Comparison of ENCODE assay signal across 28 cellular contexts in genomic region chr1:22188914-22189313, GRCh38. TPM values are rescaled to one million over a fixed set of nuclear protein-coding genes. Genes with fewer than 3 reads are reported as not detected.
DNase-seq lines count a peak whose midpoint lies in the region; ATAC-seq, FAIRE-seq and TF ChIP-seq lines count a peak whose summit lies in the region.
"Had no signal": no experiment of that assay in that cellular context is flagged by ENCODE, and none has a peak within 500 bp of the region (broad histone marks: within the 10 kb centered on the region; RNA-seq: fewer than 3 reads in every experiment).

No MANE protein-coding gene starts in this region.

- H4K91ac ChIP-seq in neuronal stem cell (ENCODE audit: low read depth, low read length, poor library complexity): no peak overlapping the region

- H3K79me1 ChIP-seq in neuronal stem cell (ENCODE audit: low read depth, low read length): no peaks in the 10 kb centered on the region

- no peak overlapping the region for H2BK5ac ChIP-seq in neuronal stem cell (ENCODE audit: low read length)

- H3K4me3 ChIP-seq in K562 (no peak overlapping the region), bronchial epithelial cell (ENCODE audit: low read depth, low read length) (no peak overlapping the region), neuronal stem cell (ENCODE audit: low read length in 2 of 2) (no peak overlapping the region)
- H3K4me3 ChIP-seq: BLaER1, GM12878 had no signal

- CTCF ChIA-PET in K562 (lab: Yijun Ruan, JAX; ENCODE audit: low intra/inter-chr PET ratio): no interaction called here

- FAIRE-seq in K562 (lab: Jason Lieb, UNC): peak; percentile 49
- FAIRE-seq in bronchial epithelial cell (lab: Jason Lieb, UNC): peak; percentile 75
- FAIRE-seq: A204.1, GM12878, GM12892, GM18507 had no signal

- H2AFZ ChIP-seq in K562 (ENCODE audit: low read depth, low read length) (no peak overlapping the region), neuronal stem cell (ENCODE audit: low read length) (no peak overlapping the region)

- DNase-seq in K562 (ENCODE audit: extremely low read depth in 1 of 4, low spot score in 3 of 4) (no peak), bronchial epithelial cell (ENCODE audit: low read depth) (no peak), neuronal stem cell (ENCODE audit: low spot score) (no peak), SIG-M5 treated with dmso at 0.1 percent for 504 hours (lab: John Stamatoyannopoulos, UW; ENCODE audit: unreplicated experiment) (no peak), H4 (ENCODE audit: low spot score) (no peak)
- DNase-seq: 8988T; ACHN; BE2C; C1 segment of cervical spinal cord; CD4-positive, alpha-beta memory T cell; CD4-positive, CD25-positive, alpha-beta regulatory T cell; COR-L47; DMS 273 treated with DMSO at 0.1 percent for 48 hours; DMS153; DMS53; DMS79; DND-41; EL; GDM1 had no signal

- H2BK15ac ChIP-seq in neuronal stem cell (ENCODE audit: low read length): no peak overlapping the region

- no peak for TF ChIP-seq POLR2A in K562 (conservative IDR thresholded peaks at IDR 0.05)

- TF ChIP-seq EP300 in K562 (IDR thresholded peaks at IDR 0.05; ENCODE audit: low read length): no peak

- no peak overlapping the region for H3K9ac ChIP-seq in K562 (ENCODE audit: insufficient read depth in 1 of 2, low read depth in 2 of 2, low read length in 2 of 2)
- H3K9ac ChIP-seq in neuronal stem cell (ENCODE audit: low read depth, low read length, poor library complexity): no peak overlapping the region
- H3K9ac ChIP-seq: BLaER1 had no signal

- 2% methylated on average over 7 of the region's 7 CpGs for WGBS in K562 (ENCODE audit: insufficient coverage, low coverage, missing lambda C conversion rate)
- WGBS in neuronal stem cell (ENCODE audit: extremely low coverage in 2 of 2, insufficient read length in 2 of 2, insufficient replicate concordance in 1 of 2), 2 donors: no CpG with 5 or more reads among the region's 7 CpGs

- BruUV-seq in K562 (replicated peaks; lab: Mats Ljungman, UMichigan): no TSS peak

- TF ChIP-seq CTCF in K562 (IDR thresholded peaks at IDR 0.05 in 2 of 3, conservative IDR thresholded peaks at IDR 0.05 in 1 of 3; ENCODE audit: insufficient read depth in 2 of 3, low read depth in 1 of 3, low read length in 3 of 3) (no peak), bronchial epithelial cell (IDR thresholded peaks at IDR 0.05; ENCODE audit: insufficient read depth, low read length, severe bottlenecking) (no peak)

- in situ Hi-C loops in K562 (cut with MboI): no loop called here

- no peak for ATAC-seq in K562
- ATAC-seq: GM12878 had no signal

- H2BK120ac ChIP-seq in neuronal stem cell (ENCODE audit: low read depth, low read length): no peak overlapping the region

- no peak overlapping the region for H2BK12ac ChIP-seq in neuronal stem cell (ENCODE audit: low read length)

- H3K14ac ChIP-seq in neuronal stem cell (ENCODE audit: low read length): no peak overlapping the region

- peak overlapping the region; percentile 8 for H3K23ac ChIP-seq in neuronal stem cell (ENCODE audit: low read depth, low read length, poor library complexity)

- H3K9me1 ChIP-seq in K562 (ENCODE audit: control insufficient read depth, insufficient read depth, low read length): no peaks in the 10 kb centered on the region

- H3K36me3 ChIP-seq in K562 (ENCODE audit: control insufficient read depth, insufficient read depth, low read length): no peaks in the 10 kb centered on the region
- no peaks in the 10 kb centered on the region for H3K36me3 ChIP-seq in bronchial epithelial cell (ENCODE audit: control insufficient read depth, insufficient read depth, low read length)
- no peaks in the 10 kb centered on the region for H3K36me3 ChIP-seq in neuronal stem cell (replicated peaks in 1 of 2; ENCODE audit: control insufficient read depth in 2 of 2, insufficient read depth in 2 of 2, low read length in 2 of 2)
- H3K36me3 ChIP-seq: BE2C, BLaER1 had no signal

- no peak for TF ChIP-seq RAD21 in K562 (CRISPR knock-in tag; conservative IDR thresholded peaks at IDR 0.05 in 1 of 2, IDR thresholded peaks at IDR 0.05 in 1 of 2)

- no peak overlapping the region for H3K4ac ChIP-seq in neuronal stem cell (ENCODE audit: low read length)

- peaks cover 0 to 7% of the 10 kb centered on the region in 2 experiments; a peak in 1 of 5 replicates for H3K4me1 ChIP-seq in K562 (replicated peaks in 1 of 2; ENCODE audit: control insufficient read depth in 2 of 2, insufficient read depth in 2 of 2, low read length in 2 of 2)
- peaks cover 0 to 2% of the 10 kb centered on the region in 2 donors for H3K4me1 ChIP-seq in neuronal stem cell (ENCODE audit: control insufficient read depth in 2 of 2, insufficient read depth in 1 of 2, low read depth in 1 of 2, low read length in 2 of 2)
- H3K4me1 ChIP-seq: BE2C had no signal

- intact Hi-C loops in K562 (cut with micrococcal nuclease): no loop called here

- H3K27ac ChIP-seq in K562 (ENCODE audit: extremely low read depth, low read depth, low read length) (no peak overlapping the region), neuronal stem cell (replicated peaks; ENCODE audit: low read length) (no peak overlapping the region)
- H3K27ac ChIP-seq: BLaER1 had no signal

- H3K27me3 ChIP-seq in K562 (ENCODE audit: control insufficient read depth in 2 of 2, insufficient read depth in 2 of 2, low read length in 2 of 2) (peaks cover 18 to 68% of the 10 kb centered on the region in 2 experiments; a peak in 4 of 5 replicates), bronchial epithelial cell (ENCODE audit: control insufficient read depth, insufficient read depth, low read length) (peaks cover 6% of the 10 kb centered on the region), neuronal stem cell (ENCODE audit: control insufficient read depth in 3 of 3, insufficient read depth in 3 of 3, low read depth in 1 of 3, low read length in 3 of 3) (peaks cover 0 to 16% (median 0%) of the 10 kb centered on the region in 3 experiments)
- H3K27me3 ChIP-seq: BE2C, BLaER1 had no signal

- POLR2A ChIA-PET in K562 (lab: Yijun Ruan, JAX): no interaction called here

- H4K20me1 ChIP-seq in K562 (replicated peaks; ENCODE audit: control insufficient read depth, insufficient read depth, low read length): peaks cover 22% of the 10 kb centered on the region
- H4K20me1 ChIP-seq: BLaER1 had no signal

- H3K79me2 ChIP-seq in K562 (ENCODE audit: control insufficient read depth, insufficient read depth, low read length): no peaks in the 10 kb centered on the region

- H3K9me3 ChIP-seq in K562 (replicated peaks; ENCODE audit: control insufficient read depth, insufficient read depth, low read depth, low read length) (no peaks in the 10 kb centered on the region), neuronal stem cell (replicated peaks in 1 of 2; ENCODE audit: control insufficient read depth in 2 of 2, insufficient read depth in 1 of 2, low read depth in 1 of 2, low read length in 2 of 2) (no peaks in the 10 kb centered on the region)
- H3K9me3 ChIP-seq: BE2C, BLaER1 had no signal

- H3K4me2 ChIP-seq in K562 (ENCODE audit: insufficient read depth, low read length) (no peak overlapping the region), neuronal stem cell (ENCODE audit: insufficient read depth, low read length, poor library complexity, severe bottlenecking) (no peak overlapping the region)
- H3K4me2 ChIP-seq: BLaER1 had no signal

- H2AK5ac ChIP-seq in neuronal stem cell (ENCODE audit: low read depth, low read length): no peak overlapping the region

- H3K18ac ChIP-seq in neuronal stem cell (ENCODE audit: low read length): no peak overlapping the region

- no peak overlapping the region for H4K8ac ChIP-seq in neuronal stem cell (ENCODE audit: low read depth, low read length)

TF ChIP-seq in K562, 482 proteins besides CTCF, POLR2A, EP300 and RAD21:
- TF ChIP-seq ZKSCAN1 (IDR thresholded peaks at IDR 0.05; ENCODE audit: low read depth, low read length): peak; percentile 85; the same call in 1 of the 2 replicates
- TF ChIP-seq SMARCA5 (IDR thresholded peaks at IDR 0.05): no peak
- no peak for TF ChIP-seq MYC (IDR thresholded peaks at IDR 0.05; ENCODE audit: low read depth, low read length)
- TF ChIP-seq MYC (CRISPR knock-in tag; IDR thresholded peaks at IDR 0.05; ENCODE audit: borderline replicate concordance, low read depth): no peak
- no peak for TF ChIP-seq LARP7 (IDR thresholded peaks at IDR 0.05)
- TF ChIP-seq ZNF217 (CRISPR knock-in tag; IDR thresholded peaks at IDR 0.05): no peak
- TF ChIP-seq NR3C1 (CRISPR knock-in tag; IDR thresholded peaks at IDR 0.05): no peak
- TF ChIP-seq ZNF445 (CRISPR knock-in tag; IDR thresholded peaks at IDR 0.05; ENCODE audit: low read depth): no peak
- TF ChIP-seq, protein P1, sequence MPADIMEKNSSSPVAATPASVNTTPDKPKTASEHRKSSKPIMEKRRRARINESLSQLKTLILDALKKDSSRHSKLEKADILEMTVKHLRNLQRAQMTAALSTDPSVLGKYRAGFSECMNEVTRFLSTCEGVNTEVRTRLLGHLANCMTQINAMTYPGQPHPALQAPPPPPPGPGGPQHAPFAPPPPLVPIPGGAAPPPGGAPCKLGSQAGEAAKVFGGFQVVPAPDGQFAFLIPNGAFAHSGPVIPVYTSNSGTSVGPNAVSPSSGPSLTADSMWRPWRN (IDR thresholded peaks at IDR 0.05; ENCODE audit: low read depth): no peak

RNA-seq across cellular contexts. Expression of gene WNT4, which starts 46.0 kb away (rescaled TPM):
- not detected in 2 replicates for total RNA-seq in K562 (2011; cell fraction: chromatin; rRNA removed; ENCODE audit: low replicate concordance)
- total RNA-seq in K562 (2011; cell fraction: nucleolus; rRNA removed): not detected in 2 replicates
- total RNA-seq in K562 (2011; cell fraction: nucleoplasm; rRNA removed): not detected in 2 replicates
- total RNA-seq in K562 (2014; rRNA removed): not detected in 2 replicates
- total RNA-seq in K562 (2014; rRNA removed; fragmentation: Illumina TruSeq; extraction: Trizol): not detected in 2 replicates
- not detected in 2 replicates for total RNA-seq in K562 (2015; rRNA removed; fragmentation: Illumina TruSeq; extraction: Trizol)
- total RNA-seq in K562 (2021): 0.04 TPM in 1 of 2 replicates, not detected in the other
- not detected in 2 replicates for polyA plus RNA-seq in K562 (2011; rRNA removed)
- polyA plus RNA-seq in K562 (2011; cell fraction: cytosol; rRNA removed): 0.01 and 0.03 TPM in 2 replicates
- not detected in 2 replicates for polyA plus RNA-seq in K562 (2011; cell fraction: nucleus; rRNA removed)
- polyA plus RNA-seq in K562 (2012): 0.05 and 0.07 TPM in 2 replicates
- not detected in 2 replicates for polyA plus RNA-seq in K562 (2014; fragmentation: Illumina TruSeq; extraction: Trizol)
- under 1 TPM in 1 of 2 experiments, not detected in 1; 0.01 TPM for polyA plus RNA-seq in K562 (2014; fragmentation: Nextera tagmentation; extraction: Ambion mirVana)
- polyA plus RNA-seq in K562 (2014; rRNA removed): not detected in 2 replicates
- polyA minus RNA-seq in K562 (2011; rRNA and poly(A)+ RNA removed): not detected in 2 replicates
- polyA minus RNA-seq in K562 (2011; cell fraction: cytosol; rRNA and poly(A)+ RNA removed): not detected in 2 replicates
- polyA minus RNA-seq in K562 (2011; cell fraction: nucleus; rRNA and poly(A)+ RNA removed): not detected in 2 replicates
- total RNA-seq in bronchial epithelial cell: 1.1 and 22.1 TPM in 2 replicates
- not detected for polyA plus RNA-seq in neuronal stem cell (2013, experiment 1 of 2)
- not detected for polyA plus RNA-seq in neuronal stem cell (2013, experiment 2 of 2)
- 0.04 TPM in 1 of 2 replicates, not detected in the other for total RNA-seq in H4 (2014; rRNA removed; shearing (Covaris generic))
- total RNA-seq: A673; CD4-positive, alpha-beta memory T cell; CD4-positive, CD25-positive, alpha-beta regulatory T cell; CD8-positive, alpha-beta memory T cell; GM12878 had no signal
- polyA plus RNA-seq: AG04450, CD14-positive monocyte had no signal
